Comparison of ENCODE assay signal across 15 cellular contexts in the genomic region with DNA sequence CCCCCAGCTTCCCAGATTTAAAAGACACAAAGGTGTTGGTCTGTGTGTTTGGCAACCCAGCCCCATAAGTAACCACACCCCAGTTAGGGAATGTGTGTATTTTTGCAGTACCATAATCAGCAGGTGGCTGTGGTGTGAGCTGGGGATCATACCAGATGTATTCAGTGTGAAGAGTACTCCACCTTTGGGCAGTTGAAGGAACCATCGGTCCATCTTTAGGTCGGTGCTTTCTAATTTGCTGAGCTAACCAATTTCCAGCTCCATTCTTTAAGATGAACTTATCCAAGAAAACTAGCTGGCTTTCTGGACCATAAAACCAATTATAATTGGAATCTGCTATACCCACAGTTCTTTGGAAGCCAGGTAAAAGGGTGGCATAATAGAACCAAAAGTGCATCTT. TPM values are rescaled to one million over a fixed set of nuclear protein-coding genes. Genes with fewer than 3 reads are reported as not detected.
DNase-seq lines count a peak whose midpoint lies in the region; ATAC-seq, FAIRE-seq and TF ChIP-seq lines count a peak whose summit lies in the region.
"Had no signal": no experiment of that assay in that cellular context is flagged by ENCODE, and none has a peak within 500 bp of the region (broad histone marks: within the 10 kb centered on the region; RNA-seq: fewer than 3 reads in every experiment).

No MANE protein-coding gene starts in this region.

- no peaks in the 10 kb centered on the region for H4K20me1 ChIP-seq in HepG2 (ENCODE audit: insufficient read depth, low read length)

- H3K79me2 ChIP-seq in HepG2 (ENCODE audit: insufficient read depth, low read length): no peaks in the 10 kb centered on the region

- TF ChIP-seq POLR2A in HepG2 (IDR thresholded peaks at IDR 0.05; ENCODE audit: insufficient read depth in 1 of 2, low read depth in 2 of 2, low read length in 2 of 2) (no peak), right lobe of liver (IDR thresholded peaks at IDR 0.05) (no peak)

- no peak for ATAC-seq in HepG2
- no peak for ATAC-seq in right lobe of liver
- ATAC-seq in HG03045 (IDR thresholded peaks at IDR 0.05; ENCODE audit: unreplicated experiment): no peak
- ATAC-seq in HG02970 (IDR thresholded peaks at IDR 0.05; ENCODE audit: low FRiP score, unreplicated experiment): no peak
- ATAC-seq in stimulated activated memory B cell treated with anti-CD40 and anti-IgM and Interleukin-4, amounts not matched to agents 10 μg/mL and 1 μg/mL and 100 μg/mL, for 72 hours: no peak

- H3K4me3 ChIP-seq in HepG2 (replicated peaks in 1 of 3; ENCODE audit: insufficient read depth in 1 of 3, low read depth in 2 of 3, low read length in 3 of 3) (no peak overlapping the region), right lobe of liver (no peak overlapping the region), fibroblast of pulmonary artery (replicated peaks; ENCODE audit: low read depth, low read length) (no peak overlapping the region)
- H3K4me3 ChIP-seq: spleen had no signal

- peak; percentile 22; the same call in 1 of the 2 replicates for TF ChIP-seq CTCF in HepG2 (CRISPR knock-in tag; IDR thresholded peaks at IDR 0.05)
- no peak for TF ChIP-seq CTCF in right lobe of liver (IDR thresholded peaks at IDR 0.05)
- TF ChIP-seq CTCF in fibroblast of pulmonary artery (IDR thresholded peaks at IDR 0.05; ENCODE audit: low read length, missing control alignments): peak; percentile 11

- no peak overlapping the region for H2AFZ ChIP-seq in HepG2 (ENCODE audit: low read length)

- peaks cover 24% of the 10 kb centered on the region for H3K27me3 Mint-ChIP-seq in stimulated activated memory B cell treated with anti-CD40 and anti-IgM and Interleukin-4, amounts not matched to agents 10 μg/mL and 1 μg/mL and 100 μg/mL, for 72 hours

- H3K4me2 ChIP-seq in HepG2 (ENCODE audit: low read depth, low read length): no peak overlapping the region

- peaks cover 0 to 10% of the 10 kb centered on the region in 2 experiments; a peak in 2 of 5 replicates for H3K27me3 ChIP-seq in HepG2 (ENCODE audit: control insufficient read depth in 1 of 2, insufficient read depth in 2 of 2, low read length in 2 of 2)
- H3K27me3 ChIP-seq in right lobe of liver: no peaks in the 10 kb centered on the region

- FAIRE-seq in HepG2 (lab: Jason Lieb, UNC) (no peak), urothelium cell line (lab: Jason Lieb, UNC) (no peak)

- CTCF ChIA-PET in HepG2 (lab: Yijun Ruan, JAX; ENCODE audit: low intra/inter-chr PET ratio, low total read pairs): no interaction called here

- H3K36me3 ChIP-seq in HepG2 (replicated peaks in 1 of 2; ENCODE audit: control insufficient read depth in 1 of 2, insufficient read depth in 2 of 2, low read length in 2 of 2) (no peaks in the 10 kb centered on the region), right lobe of liver (no peaks in the 10 kb centered on the region)
- H3K36me3 ChIP-seq: spleen had no signal

- TF ChIP-seq RAD21 in HepG2 (CRISPR knock-in tag; IDR thresholded peaks at IDR 0.05): no peak

- no peak for TF ChIP-seq EP300 in HepG2 (IDR thresholded peaks at IDR 0.05; ENCODE audit: low read depth in 2 of 2, low read length in 2 of 2)
- no peak for TF ChIP-seq EP300 in HepG2 (CRISPR knock-in tag; IDR thresholded peaks at IDR 0.05; ENCODE audit: borderline replicate concordance)

- DNase-seq in HepG2 (ENCODE audit: low spot score) (peak; percentile 3), right lobe of liver (no peak), SK-MEL-5 (ENCODE audit: low read depth, low spot score) (peak; percentile 28), fibroblast of pulmonary artery (ENCODE audit: low read depth) (peak; percentile 38), urothelium cell line (ENCODE audit: low spot score) (no peak)
- DNase-seq: activated CD4-positive, CD25-positive, alpha-beta regulatory T cell treated with anti-CD3 and anti-CD28 coated beads, Interleukin-2, amount 50 U/mL, for 72 hours; activated gamma-delta T cell; effector CD8-positive, alpha-beta T cell; NCI-H187; RPMI8226; spleen; stimulated activated CD8-positive, alpha-beta memory T cell treated with anti-CD3 and anti-CD28 coated beads, Interleukin-4, amount 100 ng/mL, for 48 hours had no signal

- no peaks in the 10 kb centered on the region for H3K36me3 Mint-ChIP-seq in stimulated activated memory B cell treated with anti-CD40 and anti-IgM and Interleukin-4, amounts not matched to agents 10 μg/mL and 1 μg/mL and 100 μg/mL, for 72 hours

- no TSS peak for BruUV-seq in HepG2 (replicated peaks; lab: Mats Ljungman, UMichigan)

- peaks cover 24% of the 10 kb centered on the region for H3K4me1 Mint-ChIP-seq in stimulated activated memory B cell treated with anti-CD40 and anti-IgM and Interleukin-4, amounts not matched to agents 10 μg/mL and 1 μg/mL and 100 μg/mL, for 72 hours

- no peaks in the 10 kb centered on the region for H3K9me3 Mint-ChIP-seq in stimulated activated memory B cell treated with anti-CD40 and anti-IgM and Interleukin-4, amounts not matched to agents 10 μg/mL and 1 μg/mL and 100 μg/mL, for 72 hours

- intact Hi-C loops in HepG2 (cut with micrococcal nuclease; ENCODE audit: unreplicated experiment) (loop anchor here (1.0 to 10.0 kb wide), 3 partner anchors 128 to 1202 kb away; partner anchors contain the start of gene TMX3), right lobe of liver (cut with DNase I) (no loop called here)

- in situ Hi-C loops in HepG2 (cut with HindIII; ENCODE audit: extremely low pct_ligation_motif_present, low pct_unique_long_range_greater_than_20kb): loop anchor here (10.0 kb wide), 1 partner anchor 1112 kb away; no protein-coding TSS in a partner anchor
- in situ Hi-C loops in SK-MEL-5 (cut with HindIII; ENCODE audit: low pct_unique_long_range_greater_than_20kb, low sequenced_read_pairs): no loop called here

- H3K27ac Mint-ChIP-seq in stimulated activated memory B cell treated with anti-CD40 and anti-IgM and Interleukin-4, amounts not matched to agents 10 μg/mL and 1 μg/mL and 100 μg/mL, for 72 hours: no peak overlapping the region

- no peak overlapping the region for H3K4me3 Mint-ChIP-seq in stimulated activated memory B cell treated with anti-CD40 and anti-IgM and Interleukin-4, amounts not matched to agents 10 μg/mL and 1 μg/mL and 100 μg/mL, for 72 hours

- no CpG with 5 or more reads among the region's 2 CpGs for WGBS in HepG2 (ENCODE audit: low lambda C conversion rate)
- 100% methylated on average over 1 of the region's 2 CpGs for WGBS in right lobe of liver (ENCODE audit: insufficient coverage, low coverage, low lambda C conversion rate, missing lambda C conversion rate)

- H3K9me3 ChIP-seq in HepG2 (ENCODE audit: low read length) (no peaks in the 10 kb centered on the region), right lobe of liver (no peaks in the 10 kb centered on the region)
- H3K9me3 ChIP-seq: spleen had no signal

- no peak overlapping the region for H3K9ac ChIP-seq in HepG2 (ENCODE audit: insufficient read depth, low read depth, low read length)

- H3K27ac ChIP-seq in HepG2 (ENCODE audit: extremely low read length, insufficient read depth, low read length) (no peak overlapping the region), right lobe of liver (no peak overlapping the region)
- H3K27ac ChIP-seq: spleen had no signal

- H3K4me1 ChIP-seq in HepG2 (ENCODE audit: insufficient read depth, low read length) (peaks cover 7% of the 10 kb centered on the region), right lobe of liver (peaks cover 0 to 5% (median 0%) of the 10 kb centered on the region in 4 donors)

- POLR2A ChIA-PET in HepG2 (lab: Yijun Ruan, JAX): no interaction called here

TF ChIP-seq in HepG2, 621 proteins besides CTCF, POLR2A, EP300 and RAD21 (continues in another document):
- peak; percentile 59; the same call in 1 of the 2 replicates for TF ChIP-seq MAFF (IDR thresholded peaks at IDR 0.05; ENCODE audit: low read depth, low read length)

RNA-seq across cellular contexts. Expression of gene DSEL, which starts 3.2 kb away (rescaled TPM):
- total RNA-seq in HepG2 (2016; rRNA removed; fragmentation: Illumina TruSeq; extraction: Trizol): 0.06 and 0.11 TPM in 2 replicates
- total RNA-seq in HepG2 (2016; cell fraction: cytosol; rRNA removed; fragmentation: Illumina TruSeq; extraction: Trizol; ENCODE audit: low read depth): under 0.01 TPM in 1 of 2 replicates, not detected in the other
- 0.03 and 0.13 TPM in 2 replicates for total RNA-seq in HepG2 (2016; cell fraction: insoluble cytoplasmic fraction; rRNA removed; fragmentation: Illumina TruSeq; extraction: Trizol)
- 0.03 TPM in 2 replicates for total RNA-seq in HepG2 (2016; cell fraction: membrane; rRNA removed; fragmentation: Illumina TruSeq; extraction: Trizol)
- 0.22 TPM in 2 replicates for total RNA-seq in HepG2 (2016; cell fraction: nucleus; rRNA removed; fragmentation: Illumina TruSeq; extraction: Trizol)
- 0.07 TPM in 2 replicates for polyA plus RNA-seq in HepG2 (2011; rRNA removed)
- 0.03 and 0.04 TPM in 2 replicates for polyA plus RNA-seq in HepG2 (2011; cell fraction: cytosol; rRNA removed)
- polyA plus RNA-seq in HepG2 (2011; cell fraction: nucleus; rRNA removed): 0.05 and 0.07 TPM in 2 replicates
- polyA plus RNA-seq in HepG2 (2012): 0.12 TPM in 2 replicates
- polyA plus RNA-seq in HepG2 (2016; cell fraction: cytosol; fragmentation: Illumina TruSeq; extraction: Trizol; ENCODE audit: low read depth): 0.01 and 0.02 TPM in 2 replicates
- polyA plus RNA-seq in HepG2 (2016; cell fraction: insoluble cytoplasmic fraction; fragmentation: Illumina TruSeq; extraction: Trizol; ENCODE audit: low read depth): 0.03 and 0.07 TPM in 2 replicates
- polyA plus RNA-seq in HepG2 (2016; cell fraction: membrane; fragmentation: Illumina TruSeq; extraction: Trizol; ENCODE audit: low read depth): 0.02 and 0.03 TPM in 2 replicates
- polyA plus RNA-seq in HepG2 (2016; cell fraction: nucleus; fragmentation: Illumina TruSeq; extraction: Trizol; ENCODE audit: insufficient read depth, low read depth): 0.07 and 0.16 TPM in 2 replicates
- 0.04 and 24.5 TPM in 2 replicates for polyA minus RNA-seq in HepG2 (2011; rRNA and poly(A)+ RNA removed; ENCODE audit: low replicate concordance)
- 0.18 and 0.30 TPM in 2 replicates for polyA minus RNA-seq in HepG2 (2011; cell fraction: cytosol; rRNA and poly(A)+ RNA removed)
- 0.52 and 0.99 TPM in 2 replicates for polyA minus RNA-seq in HepG2 (2011; cell fraction: nucleus; rRNA and poly(A)+ RNA removed)
- total RNA-seq in right lobe of liver: 1 to 10 TPM; 2.1 to 6.2 (median 4.3) TPM
- 1.4 and 2.1 TPM in 2 replicates for total RNA-seq in SK-MEL-5 (2014; rRNA removed; shearing (Covaris generic))
- 0.50 and 0.68 TPM in 2 replicates for polyA plus RNA-seq in SK-MEL-5 (2015; cell fraction: cytosol; rRNA removed)
- polyA plus RNA-seq in SK-MEL-5 (2015; cell fraction: nucleus; rRNA removed): 0.38 and 0.42 TPM in 2 replicates

Comparison
In these comparisons a context has a peak if more than half of its experiments do, and no peak if none do; other contexts are left out.
1. DNase-seq: peak in HepG2 (single experiment), SK-MEL-5 (single experiment) and fibroblast of pulmonary artery (single experiment); none in right lobe of liver (0 of 3) and urothelium cell line (single experiment).
2. CTCF ChIP-seq: peak in HepG2 (single experiment) and fibroblast of pulmonary artery (single experiment); none in right lobe of liver (0 of 4).